In the genomic region with DNA sequence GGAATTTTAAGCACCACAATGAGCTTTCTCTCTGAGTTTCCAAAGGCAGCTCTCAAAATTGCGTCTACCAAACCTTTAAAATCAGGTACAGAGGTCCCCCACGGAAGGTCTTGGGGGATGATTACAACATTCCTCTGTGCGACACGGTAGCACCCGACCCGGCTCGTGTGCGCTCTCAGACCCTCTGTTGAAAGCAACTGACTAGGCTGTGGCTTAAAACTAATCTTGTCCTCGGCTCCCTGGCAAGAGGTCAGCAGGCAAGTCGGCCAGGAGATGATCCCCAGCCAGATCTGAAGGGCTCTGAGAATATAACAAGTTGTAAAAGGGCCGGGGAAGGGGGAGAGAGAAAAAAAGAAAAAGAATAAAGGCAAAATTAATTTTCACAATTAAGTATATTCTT, we compare ENCODE assay signal across 16 cellular contexts.
"Had no signal": no experiment of that assay in that cellular context is flagged by ENCODE, and none has a peak within 500 bp of the region (broad histone marks: within the 10 kb centered on the region; RNA-seq: fewer than 3 reads in every experiment).

No MANE protein-coding gene starts in this region.

- H3K4me3 Mint-ChIP-seq: activated CD4-positive, alpha-beta memory T cell treated with anti-CD3 and anti-CD28 coated beads for 36 hours; activated T-cell treated with anti-CD3 and anti-CD28 coated beads, Interleukin-2, amount 50 U/mL, for 4 hours; naive thymus-derived CD8-positive, alpha-beta T cell; stimulated activated memory B cell treated with anti-CD40 and anti-IgM and Interleukin-4, amounts not matched to agents 10 μg/mL and 1 μg/mL and 100 μg/mL, for 72 hours had no signal

- H3K9me3 Mint-ChIP-seq: activated CD4-positive, alpha-beta memory T cell treated with anti-CD3 and anti-CD28 coated beads for 36 hours; activated naive CD4-positive, alpha-beta T cell treated with anti-CD3 and anti-CD28 coated beads, Interleukin-2, amount 50 U/mL, for 72 hours; activated T-cell treated with anti-CD3 and anti-CD28 coated beads, Interleukin-2, amount 50 U/mL, for 4 hours; naive thymus-derived CD8-positive, alpha-beta T cell; stimulated activated memory B cell treated with anti-CD40 and anti-IgM and Interleukin-4, amounts not matched to agents 10 μg/mL and 1 μg/mL and 100 μg/mL, for 72 hours had no signal

- H3K27ac ChIP-seq: ovary, tibial artery had no signal

- H3K27me3 ChIP-seq: ovary had no signal

- H3K4me3 ChIP-seq: lung, mucosa of descending colon, ovary, tibial artery had no signal

- H3K36me3 Mint-ChIP-seq: activated CD4-positive, alpha-beta memory T cell treated with anti-CD3 and anti-CD28 coated beads for 36 hours; activated naive CD4-positive, alpha-beta T cell treated with anti-CD3 and anti-CD28 coated beads, Interleukin-2, amount 50 U/mL, for 72 hours; naive thymus-derived CD8-positive, alpha-beta T cell; stimulated activated memory B cell treated with anti-CD40 and anti-IgM and Interleukin-4, amounts not matched to agents 10 μg/mL and 1 μg/mL and 100 μg/mL, for 72 hours had no signal

- DNase-seq: activated CD4-positive, alpha-beta memory T cell treated with anti-CD3 and anti-CD28 coated beads for 36 hours; activated CD4-positive, CD25-positive, alpha-beta regulatory T cell treated with anti-CD3 and anti-CD28 coated beads, Interleukin-2, amount 50 U/mL, for 72 hours; activated effector memory CD4-positive, alpha-beta T cell treated with anti-CD3 and anti-CD28 coated beads, Interleukin-2, amount 50 U/mL, for 16 hours; activated T-cell treated with anti-CD3 and anti-CD28 coated beads, Interleukin-2, amount 50 U/mL, for 4 hours; anterior cingulate cortex; foreskin melanocyte; kidney glomerular epithelial cell; mucosa of descending colon; ovary; stimulated activated CD4-positive, alpha-beta T cell treated with anti-CD3 and anti-CD28 coated beads, Interleukin-1b, Interleukin-23, amount 100 ng/mL, for 48 hours; SW 1271 had no signal

- H3K27ac Mint-ChIP-seq: activated CD4-positive, alpha-beta memory T cell treated with anti-CD3 and anti-CD28 coated beads for 36 hours; activated naive CD4-positive, alpha-beta T cell treated with anti-CD3 and anti-CD28 coated beads, Interleukin-2, amount 50 U/mL, for 72 hours; stimulated activated memory B cell treated with anti-CD40 and anti-IgM and Interleukin-4, amounts not matched to agents 10 μg/mL and 1 μg/mL and 100 μg/mL, for 72 hours had no signal

- H3K9me3 ChIP-seq: mucosa of descending colon, ovary, tibial artery had no signal

- H3K36me3 ChIP-seq: ovary, tibial artery had no signal

- ATAC-seq: activated naive CD4-positive, alpha-beta T cell treated with anti-CD3 and anti-CD28 coated beads, Interleukin-2, amount 50 U/mL, for 72 hours; activated T-cell treated with anti-CD3 and anti-CD28 coated beads, Interleukin-2, amount 50 U/mL, for 4 hours; mucosa of descending colon; naive thymus-derived CD8-positive, alpha-beta T cell; stimulated activated memory B cell treated with anti-CD40 and anti-IgM and Interleukin-4, amounts not matched to agents 10 μg/mL and 1 μg/mL and 100 μg/mL, for 72 hours had no signal
